ENCODE assay signal across 1 cellular context in genomic region chr21:45872902-45873301, GRCh38.
TF ChIP-seq lines count a peak whose summit lies in the region.

No MANE protein-coding gene starts in this region.

TF ChIP-seq in IMR-90, 13 proteins besides CTCF, POLR2A, EP300 and RAD21 (continued from another document):
- TF ChIP-seq MAFK (IDR thresholded peaks at IDR 0.05; ENCODE audit: low read depth, low read length) (no peak), RCOR1 (IDR thresholded peaks at IDR 0.05; ENCODE audit: insufficient replicate concordance, low read length) (no peak), NFE2L2 (IDR thresholded peaks at IDR 0.05; ENCODE audit: low read depth, low read length) (no peak), RFX5 (IDR thresholded peaks at IDR 0.05; ENCODE audit: low read depth, low read length) (no peak), MAZ (IDR thresholded peaks at IDR 0.05; ENCODE audit: borderline replicate concordance, low read depth, low read length) (no peak), FOS (IDR thresholded peaks at IDR 0.05; ENCODE audit: low read depth, low read length) (no peak)
- TF ChIP-seq, protein P1, sequence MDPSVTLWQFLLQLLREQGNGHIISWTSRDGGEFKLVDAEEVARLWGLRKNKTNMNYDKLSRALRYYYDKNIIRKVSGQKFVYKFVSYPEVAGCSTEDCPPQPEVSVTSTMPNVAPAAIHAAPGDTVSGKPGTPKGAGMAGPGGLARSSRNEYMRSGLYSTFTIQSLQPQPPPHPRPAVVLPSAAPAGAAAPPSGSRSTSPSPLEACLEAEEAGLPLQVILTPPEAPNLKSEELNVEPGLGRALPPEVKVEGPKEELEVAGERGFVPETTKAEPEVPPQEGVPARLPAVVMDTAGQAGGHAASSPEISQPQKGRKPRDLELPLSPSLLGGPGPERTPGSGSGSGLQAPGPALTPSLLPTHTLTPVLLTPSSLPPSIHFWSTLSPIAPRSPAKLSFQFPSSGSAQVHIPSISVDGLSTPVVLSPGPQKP (IDR thresholded peaks at IDR 0.05; ENCODE audit: borderline replicate concordance, low read depth, low read length): no peak
